8 cellular contexts compared by ENCODE assay signal in genomic region chr20:3312940-3313656, GRCh38.
DNase-seq lines count a peak whose midpoint lies in the region; ATAC-seq and TF ChIP-seq lines count a peak whose summit lies in the region.

No MANE protein-coding gene starts in this region.

- peaks cover 0 to 18% of the 10 kb centered on the region in 2 donors for H3K4me1 ChIP-seq in muscle layer of duodenum (ENCODE audit: control insufficient read depth in 1 of 2, insufficient read depth in 2 of 2, low read length in 2 of 2)

- no peak overlapping the region for H3K4me3 ChIP-seq in muscle layer of duodenum (ENCODE audit: low read depth in 1 of 2, low read length in 2 of 2)

- H3K27ac ChIP-seq in epithelial cell of prostate: peak overlapping the region; percentile 61
- peak overlapping the region; percentile 1 for H3K27ac ChIP-seq in muscle layer of duodenum (ENCODE audit: low read length)

- ATAC-seq in HG03457 (IDR thresholded peaks at IDR 0.05; ENCODE audit: unreplicated experiment) (no peak), HG02623 (IDR thresholded peaks at IDR 0.05; ENCODE audit: unreplicated experiment) (no peak), HG02870 (IDR thresholded peaks at IDR 0.05; ENCODE audit: unreplicated experiment) (no peak), HG02973 (IDR thresholded peaks at IDR 0.05; ENCODE audit: unreplicated experiment) (no peak)

- H3K9me3 ChIP-seq in muscle layer of duodenum (ENCODE audit: control insufficient read depth in 1 of 2, low read length in 2 of 2): no peaks in the 10 kb centered on the region

- DNase-seq in AG09319 (ENCODE audit: extremely low read depth, low read depth): peak; percentile 52
- DNase-seq in NCI-H82 treated with DMSO at 0.1 percent for 48 hours (lab: John Stamatoyannopoulos, UW; ENCODE audit: unreplicated experiment): peak; percentile 13
- peak; percentile 50 for DNase-seq in epithelial cell of prostate (ENCODE audit: low read depth, low spot score)

- H3K36me3 ChIP-seq in muscle layer of duodenum (ENCODE audit: control insufficient read depth in 1 of 2, insufficient read depth in 2 of 2, low read length in 2 of 2): peaks cover 14 to 58% of the 10 kb centered on the region in 2 donors

- TF ChIP-seq CTCF in AG09319 (IDR thresholded peaks at IDR 0.05; ENCODE audit: low read depth, low read length): no peak

- H3K27me3 ChIP-seq in muscle layer of duodenum (ENCODE audit: low read depth, low read length): no peaks in the 10 kb centered on the region
